Comparison of ENCODE assay signal across 8 cellular contexts in the genomic region with DNA sequence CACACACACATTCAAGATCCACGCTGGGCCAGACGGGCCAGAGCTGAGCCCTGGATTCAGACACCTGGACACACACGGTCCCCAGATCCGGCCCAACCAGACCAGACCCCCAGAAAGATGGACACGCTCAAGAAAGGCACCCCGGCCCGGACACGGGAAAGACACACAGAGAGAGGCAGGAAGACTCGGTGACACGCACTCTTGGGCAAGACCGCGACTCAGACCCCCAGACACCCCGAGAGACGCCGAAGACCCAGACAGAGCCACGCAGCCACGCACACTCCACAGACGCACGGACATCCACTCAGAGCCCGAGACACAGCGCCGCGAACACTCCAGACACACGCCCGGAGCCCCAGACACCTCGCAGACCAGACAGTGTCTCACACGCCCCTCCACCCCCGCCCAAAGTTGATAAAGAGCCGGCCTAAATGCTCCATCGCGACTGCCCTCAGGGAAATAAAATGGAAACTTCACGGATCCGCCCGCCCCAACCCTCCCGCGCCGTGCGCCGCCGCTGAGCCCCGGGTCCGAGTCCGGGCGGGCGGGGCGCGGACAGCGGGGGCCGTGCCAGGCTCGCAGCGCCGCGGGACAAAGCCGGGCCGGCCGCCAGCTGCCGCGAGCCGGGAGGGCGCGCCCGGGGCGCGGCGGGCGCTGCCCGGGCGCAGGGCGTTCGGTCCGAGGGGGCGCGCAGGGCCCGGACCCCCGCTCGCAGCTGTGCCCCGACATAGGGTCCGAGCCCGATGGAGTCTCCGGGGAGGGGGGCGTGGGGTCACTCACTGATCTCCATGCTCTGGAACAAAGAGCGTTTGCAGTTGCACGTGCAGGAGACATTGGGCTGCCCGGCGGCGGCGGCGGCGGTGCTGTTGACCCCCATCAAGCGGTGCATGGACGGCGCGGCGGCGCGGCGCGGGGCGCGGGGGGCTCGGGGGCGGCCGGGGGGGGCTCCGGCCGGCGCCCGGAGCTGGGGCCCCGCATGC. TPM values are rescaled to one million over a fixed set of nuclear protein-coding genes. Genes with fewer than 3 reads are reported as not detected.
DNase-seq lines count a peak whose midpoint lies in the region; ATAC-seq, FAIRE-seq and TF ChIP-seq lines count a peak whose summit lies in the region.

No MANE protein-coding gene starts in this region.

- WGBS in hepatocyte (ENCODE audit: low lambda C conversion rate, missing lambda C conversion rate) = 1% methylated on average over 70 of the region's 108 CpGs
- WGBS in small intestine, 3 donors = 2 to 8% (median 5%) methylated on average over 70 to 108 of the region's 108 CpGs

- H3K4me2 ChIP-seq in hepatocyte = peak overlapping the region; percentile 89

- no peaks in the 10 kb centered on the region for H3K36me3 ChIP-seq in CD8-positive, alpha-beta memory T cell (ENCODE audit: insufficient read depth, low read length)
- H3K36me3 ChIP-seq in MG63 = peaks cover 2% of the 10 kb centered on the region; the same call in 1 of the 2 replicates
- no peaks in the 10 kb centered on the region for H3K36me3 ChIP-seq in hepatocyte (replicated peaks; ENCODE audit: insufficient read depth, low read depth)
- no peaks in the 10 kb centered on the region for H3K36me3 ChIP-seq in small intestine (ENCODE audit: control insufficient read depth in 2 of 2, insufficient read depth in 2 of 2, low read length in 2 of 2)

- CTCF ChIA-PET in CD8-positive, alpha-beta memory T cell (lab: Charles Lee) = interaction anchor here (1.1 to 2.3 kb wide), 6 partner anchors 13 to 112 kb away, joined by 3 to 9 read pairs (median 4); no protein-coding TSS in a partner anchor

- H3K9me2 ChIP-seq in hepatocyte (replicated peaks; ENCODE audit: insufficient read depth) = no peaks in the 10 kb centered on the region

- no peak overlapping the region for H3K27ac ChIP-seq in CD8-positive, alpha-beta memory T cell (ENCODE audit: low read depth, low read length)
- peak overlapping the region; percentile 65 for H3K27ac ChIP-seq in hepatocyte
- peak overlapping the region in 1 of 2 donors; percentile 77 for H3K27ac ChIP-seq in small intestine (ENCODE audit: low read depth in 1 of 2, low read length in 1 of 2)

- peak overlapping the region; percentile 83 to 94 (median 91) for H3K4me3 Mint-ChIP-seq in CD8-positive, alpha-beta memory T cell
- peak overlapping the region; percentile 90 for H3K4me3 Mint-ChIP-seq in activated naive CD4-positive, alpha-beta T cell treated with anti-CD3 and anti-CD28 coated beads, Interleukin-2, amount 50 U/mL, for 24 hours

- peaks cover 23 to 26% of the 10 kb centered on the region in 2 donors for H3K27me3 Mint-ChIP-seq in CD8-positive, alpha-beta memory T cell
- no peaks in the 10 kb centered on the region for H3K27me3 Mint-ChIP-seq in activated naive CD4-positive, alpha-beta T cell treated with anti-CD3 and anti-CD28 coated beads, Interleukin-2, amount 50 U/mL, for 24 hours

- peak overlapping the region; percentile 40 for H2AFZ ChIP-seq in hepatocyte

- no peak for TF ChIP-seq CTCF in hepatocyte (IDR thresholded peaks at IDR 0.05; ENCODE audit: poor library complexity)

- H4K20me1 ChIP-seq in hepatocyte (ENCODE audit: insufficient read depth, poor library complexity, severe bottlenecking) = peaks cover 46% of the 10 kb centered on the region

- POLR2A ChIA-PET in CD8-positive, alpha-beta memory T cell (lab: Charles Lee) = interaction anchor here (1.1 to 1.7 kb wide), 4 partner anchors 10 to 317 kb away, joined by 4 to 6 read pairs (median 4); a partner anchor contains a TSS

- H3K9me3 ChIP-seq in CD8-positive, alpha-beta memory T cell (ENCODE audit: low read length) = no peaks in the 10 kb centered on the region
- H3K9me3 ChIP-seq in MG63 (no peaks in the 10 kb centered on the region), hepatocyte (ENCODE audit: low read depth) (no peaks in the 10 kb centered on the region), small intestine (ENCODE audit: control insufficient read depth, low read depth) (no peaks in the 10 kb centered on the region)

- H3K9me3 Mint-ChIP-seq in CD8-positive, alpha-beta memory T cell = peaks cover 0 to 4% (median 0%) of the 10 kb centered on the region in 5 donors
- no peaks in the 10 kb centered on the region for H3K9me3 Mint-ChIP-seq in activated naive CD4-positive, alpha-beta T cell treated with anti-CD3 and anti-CD28 coated beads, Interleukin-2, amount 50 U/mL, for 24 hours

- no peak for FAIRE-seq in small intestine (lab: Jason Lieb, UNC)

- ATAC-seq in GM21786 (IDR thresholded peaks at IDR 0.05; ENCODE audit: unreplicated experiment) (no peak), HG02588 (IDR thresholded peaks at IDR 0.05; ENCODE audit: unreplicated experiment) (no peak)

- H3K4me1 ChIP-seq in CD8-positive, alpha-beta memory T cell (ENCODE audit: insufficient read depth, low read length) = peaks cover 16% of the 10 kb centered on the region
- H3K4me1 ChIP-seq in hepatocyte (ENCODE audit: insufficient read depth) (peaks cover 18% of the 10 kb centered on the region), small intestine (ENCODE audit: control insufficient read depth in 2 of 2, insufficient read depth in 1 of 2, low read depth in 1 of 2, low read length in 1 of 2) (peaks cover 0 to 6% of the 10 kb centered on the region in 2 donors)

- DNase-seq in CD8-positive, alpha-beta memory T cell = peak; percentile 26 to 81 (median 43)
- DNase-seq in MG63 = peak; percentile 24
- peak; percentile 56 for DNase-seq in hepatocyte (ENCODE audit: low spot score)
- DNase-seq in small intestine = peak; percentile 36
- DNase-seq in NCI-H1092 treated with DMSO at 0.1 percent for 48 hours (lab: John Stamatoyannopoulos, UW) = no peak

- H3K79me2 ChIP-seq in hepatocyte = peaks cover 50% of the 10 kb centered on the region

- H3K27me3 ChIP-seq in CD8-positive, alpha-beta memory T cell (ENCODE audit: insufficient read depth, low read length, poor library complexity, severe bottlenecking) = peaks cover 9% of the 10 kb centered on the region
- H3K27me3 ChIP-seq in MG63 (no peaks in the 10 kb centered on the region), hepatocyte (no peaks in the 10 kb centered on the region), small intestine (ENCODE audit: control insufficient read depth in 2 of 2, insufficient read depth in 2 of 2, low read length in 2 of 2) (no peaks in the 10 kb centered on the region)

- no peak overlapping the region for H3K4me3 ChIP-seq in CD8-positive, alpha-beta memory T cell (ENCODE audit: low read length)
- H3K4me3 ChIP-seq in MG63 (peak overlapping the region; percentile 53), hepatocyte (peak overlapping the region; percentile 77), small intestine (ENCODE audit: low read depth in 1 of 2, low read length in 2 of 2) (peak overlapping the region; percentile 70 to 77)

- H3K27ac Mint-ChIP-seq in CD8-positive, alpha-beta memory T cell = peak overlapping the region in 7 of 8 donors; percentile 89 to 98 (median 93)
- peak overlapping the region; percentile 80 for H3K27ac Mint-ChIP-seq in activated naive CD4-positive, alpha-beta T cell treated with anti-CD3 and anti-CD28 coated beads, Interleukin-2, amount 50 U/mL, for 24 hours

- H3K36me3 Mint-ChIP-seq in CD8-positive, alpha-beta memory T cell = peaks cover 0 to 10% (median 0%) of the 10 kb centered on the region in 3 donors
- H3K36me3 Mint-ChIP-seq in activated naive CD4-positive, alpha-beta T cell treated with anti-CD3 and anti-CD28 coated beads, Interleukin-2, amount 50 U/mL, for 24 hours = no peaks in the 10 kb centered on the region

- peaks cover 14 to 41% (median 17%) of the 10 kb centered on the region in 3 donors for H3K4me1 Mint-ChIP-seq in CD8-positive, alpha-beta memory T cell
- H3K4me1 Mint-ChIP-seq in activated naive CD4-positive, alpha-beta T cell treated with anti-CD3 and anti-CD28 coated beads, Interleukin-2, amount 50 U/mL, for 24 hours = peaks cover 48% of the 10 kb centered on the region

RNA-seq across cellular contexts. Expression of a gene that starts 0.8 kb away (rescaled TPM):
- total RNA-seq in CD8-positive, alpha-beta memory T cell = 1 to 10 TPM; 3.8 to 4.4 TPM
- 0.30 TPM for polyA plus RNA-seq in CD8-positive, alpha-beta memory T cell
- 3.3 and 3.4 TPM in 2 replicates for total RNA-seq in MG63 (2014; rRNA removed; shearing (Covaris generic); ENCODE audit: low replicate concordance)
- 6.8 and 9.2 TPM in 2 replicates for total RNA-seq in hepatocyte
- polyA plus RNA-seq in hepatocyte = 34.1 and 40.3 TPM in 2 replicates
- polyA plus RNA-seq in small intestine = 10 to 100 TPM in 1 of 3 donors, 1 to 10 TPM in 2; 4.0 to 12.0 (median 7.3) TPM
